In genomic region chr6:118745156-118745555, GRCh38 we compare ENCODE assay signal across 17 cellular contexts.
"Had no signal": no experiment of that assay in that cellular context is flagged by ENCODE, and none has a peak within 500 bp of the region (broad histone marks: within the 10 kb centered on the region; RNA-seq: fewer than 3 reads in every experiment).

No MANE protein-coding gene starts in this region.

- H3K27me3 ChIP-seq: dorsolateral prefrontal cortex had no signal

- FAIRE-seq: keratinocyte, urothelium cell line had no signal

- H3K27ac ChIP-seq: coronary artery, dorsolateral prefrontal cortex, left ventricle myocardium inferior, parathyroid adenoma had no signal

- H3K36me3 Mint-ChIP-seq: naive thymus-derived CD4-positive, alpha-beta T cell had no signal

- DNase-seq: central memory CD4-positive, alpha-beta T cell; dorsolateral prefrontal cortex; effector CD8-positive, alpha-beta T cell; immature natural killer cell; left ventricle myocardium inferior; naive thymus-derived CD4-positive, alpha-beta T cell; occipital lobe; stimulated activated CD4-positive, alpha-beta T cell treated with anti-CD3 and anti-CD28 coated beads, Interleukin-12 subunit alpha, Interleukin-12 subunit beta, amount 100 ng/mL, for 4 hours; stimulated activated naive CD4-positive, alpha-beta T cell treated with Interleukin-2 at 50 U/mL for 16 hours; trophoblast cell had no signal

- H3K27ac Mint-ChIP-seq: immature natural killer cell had no signal

- H3K4me3 Mint-ChIP-seq: immature natural killer cell; naive thymus-derived CD4-positive, alpha-beta T cell; neural crest cell had no signal

- H3K9me3 Mint-ChIP-seq: immature natural killer cell; naive thymus-derived CD4-positive, alpha-beta T cell; neural crest cell had no signal

- H3K4me3 ChIP-seq: coronary artery, dorsolateral prefrontal cortex, left ventricle myocardium inferior, skin epidermis had no signal

- H3K9me3 ChIP-seq: left ventricle myocardium inferior had no signal

- H2AFZ ChIP-seq: parathyroid adenoma had no signal

- ATAC-seq: naive thymus-derived CD4-positive, alpha-beta T cell; sciatic nerve had no signal

- H3K79me2 ChIP-seq: parathyroid adenoma had no signal

- H3K36me3 ChIP-seq: left ventricle myocardium inferior had no signal

- H3K9ac ChIP-seq: parathyroid adenoma had no signal

- H3K27me3 Mint-ChIP-seq: naive thymus-derived CD4-positive, alpha-beta T cell had no signal
